ENCODE assay signal across 1 cellular context in the genomic region with DNA sequence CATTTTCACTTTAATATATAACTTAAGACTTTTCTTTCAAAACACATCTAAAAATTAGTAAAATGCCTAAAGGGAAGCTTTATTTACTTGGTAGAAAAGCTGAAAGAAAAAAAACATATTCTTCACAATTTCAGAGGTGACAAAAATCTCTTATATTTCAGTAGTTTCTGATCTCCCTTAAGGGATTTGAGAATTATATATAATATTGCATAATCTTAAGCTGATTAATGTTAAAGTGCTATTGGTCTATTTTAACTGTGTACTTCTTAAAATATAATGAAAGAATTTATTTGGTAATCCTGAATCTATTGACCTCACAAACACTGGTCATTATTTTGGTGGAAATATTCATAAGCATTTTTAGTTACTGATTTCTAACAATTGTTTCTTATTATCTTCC.
TF ChIP-seq lines count a peak whose summit lies in the region.

No MANE protein-coding gene starts in this region.

TF ChIP-seq in HCT116, 20 proteins besides CTCF, POLR2A, EP300 and RAD21 (continued from another document):
- TF ChIP-seq, protein P1, sequence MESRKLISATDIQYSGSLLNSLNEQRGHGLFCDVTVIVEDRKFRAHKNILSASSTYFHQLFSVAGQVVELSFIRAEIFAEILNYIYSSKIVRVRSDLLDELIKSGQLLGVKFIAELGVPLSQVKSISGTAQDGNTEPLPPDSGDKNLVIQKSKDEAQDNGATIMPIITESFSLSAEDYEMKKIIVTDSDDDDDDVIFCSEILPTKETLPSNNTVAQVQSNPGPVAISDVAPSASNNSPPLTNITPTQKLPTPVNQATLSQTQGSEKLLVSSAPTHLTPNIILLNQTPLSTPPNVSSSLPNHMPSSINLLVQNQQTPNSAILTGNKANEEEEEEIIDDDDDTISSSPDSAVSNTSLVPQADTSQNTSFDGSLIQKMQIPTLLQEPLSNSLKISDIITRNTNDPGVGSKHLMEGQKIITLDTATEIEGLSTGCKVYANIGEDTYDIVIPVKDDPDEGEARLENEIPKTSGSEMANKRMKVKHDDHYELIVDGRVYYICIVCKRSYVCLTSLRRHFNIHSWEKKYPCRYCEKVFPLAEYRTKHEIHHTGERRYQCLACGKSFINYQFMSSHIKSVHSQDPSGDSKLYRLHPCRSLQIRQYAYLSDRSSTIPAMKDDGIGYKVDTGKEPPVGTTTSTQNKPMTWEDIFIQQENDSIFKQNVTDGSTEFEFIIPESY (IDR thresholded peaks at IDR 0.05; ENCODE audit: extremely low read depth, insufficient replicate concordance, low read length), result no peak
- TF ChIP-seq EGR1 (IDR thresholded peaks at IDR 0.05; ENCODE audit: low read depth) (no peak), CBX3 (IDR thresholded peaks at IDR 0.05; ENCODE audit: low read depth) (no peak)
TF ChIP-seq in HCT116: peak in this region for 0.
